1 cellular context compared by ENCODE assay signal in genomic region chr6:157539900-157540752, GRCh38.
TF ChIP-seq lines count a peak whose summit lies in the region.

No MANE protein-coding gene starts in this region.

TF ChIP-seq in HepG2, 621 proteins besides CTCF, POLR2A, EP300 and RAD21 (continued from another document and continues in another):
- TF ChIP-seq SPEN (CRISPR knock-in tag; IDR thresholded peaks at IDR 0.05; ENCODE audit: low read depth) (peak; percentile 86; the same call in 1 of the 2 replicates), ZSCAN9 (CRISPR knock-in tag; IDR thresholded peaks at IDR 0.05; ENCODE audit: borderline replicate concordance) (no peak), FOXJ3 (CRISPR knock-in tag; IDR thresholded peaks at IDR 0.05; ENCODE audit: borderline replicate concordance) (peak; percentile 72; the same call in 1 of the 2 replicates), ZNF878 (CRISPR knock-in tag; IDR thresholded peaks at IDR 0.05) (peak; percentile 97), SNAI1 (CRISPR knock-in tag; IDR thresholded peaks at IDR 0.05; ENCODE audit: borderline replicate concordance) (no peak), ZHX1 (CRISPR knock-in tag; IDR thresholded peaks at IDR 0.05; ENCODE audit: low read depth) (no peak; the same call in 1 of the 2 replicates), ZNF784 (CRISPR knock-in tag; IDR thresholded peaks at IDR 0.05; ENCODE audit: borderline replicate concordance) (no peak), NR0B2 (CRISPR knock-in tag; IDR thresholded peaks at IDR 0.05) (no peak), DRAP1 (CRISPR knock-in tag; IDR thresholded peaks at IDR 0.05) (peak; percentile 92), ZNF749 (CRISPR knock-in tag; IDR thresholded peaks at IDR 0.05; ENCODE audit: borderline replicate concordance) (no peak), RXRA (CRISPR knock-in tag; IDR thresholded peaks at IDR 0.05) (peak; percentile 82), ARNT2 (CRISPR knock-in tag; IDR thresholded peaks at IDR 0.05; ENCODE audit: low read depth) (peak; percentile 83), ZNF230 (CRISPR knock-in tag; IDR thresholded peaks at IDR 0.05) (no peak), RBAK (CRISPR knock-in tag; IDR thresholded peaks at IDR 0.05) (peak; percentile 83), ZSCAN22 (CRISPR knock-in tag; IDR thresholded peaks at IDR 0.05) (no peak), SKIL (CRISPR knock-in tag; IDR thresholded peaks at IDR 0.05; ENCODE audit: borderline replicate concordance) (peak; percentile 84), XRCC5 (optimal IDR thresholded peaks at IDR 0.05; ENCODE audit: low read length) (peak; percentile 89), ZEB1 (IDR thresholded peaks at IDR 0.05; ENCODE audit: insufficient replicate concordance, low read depth) (no peak), ZNF101 (CRISPR knock-in tag; IDR thresholded peaks at IDR 0.05; ENCODE audit: borderline replicate concordance, low read depth) (no peak), ZNF367 (CRISPR knock-in tag; IDR thresholded peaks at IDR 0.05; ENCODE audit: borderline replicate concordance) (no peak), ZNF580 (CRISPR knock-in tag; IDR thresholded peaks at IDR 0.05; ENCODE audit: borderline replicate concordance, low read depth) (no peak; the same call in 1 of the 2 replicates), HNF4A (CRISPR knock-in tag; IDR thresholded peaks at IDR 0.05) (peak; percentile 100), ZBTB7B (CRISPR knock-in tag; IDR thresholded peaks at IDR 0.05) (0 out of 2 replicates have a peak, but pooled peaks have one; percentile 84), MLLT10 (CRISPR knock-in tag; IDR thresholded peaks at IDR 0.05) (no peak), HOMEZ (CRISPR knock-in tag; IDR thresholded peaks at IDR 0.05; ENCODE audit: low read depth) (peak; percentile 95), FOXC1 (CRISPR knock-in tag; IDR thresholded peaks at IDR 0.05; ENCODE audit: borderline replicate concordance) (peak; percentile 88), HNRNPUL1 (IDR thresholded peaks at IDR 0.05; ENCODE audit: low read depth, low read length) (no peak), ZBTB20 (CRISPR knock-in tag; IDR thresholded peaks at IDR 0.05; ENCODE audit: borderline replicate concordance, low read depth) (peak; percentile 97), KLF9 (CRISPR knock-in tag; IDR thresholded peaks at IDR 0.05; ENCODE audit: low read depth) (no peak), ZNF614 (CRISPR knock-in tag; IDR thresholded peaks at IDR 0.05; ENCODE audit: borderline replicate concordance) (peak; percentile 97), ZBTB40 (IDR thresholded peaks at IDR 0.05) (no peak), ZBTB40 (CRISPR knock-in tag; IDR thresholded peaks at IDR 0.05) (peak; percentile 75; the same call in 1 of the 2 replicates), JDP2 (CRISPR knock-in tag; IDR thresholded peaks at IDR 0.05; ENCODE audit: borderline replicate concordance) (no peak), ZNF678 (CRISPR knock-in tag; IDR thresholded peaks at IDR 0.05) (no peak), REST (IDR thresholded peaks at IDR 0.05; ENCODE audit: borderline replicate concordance in 1 of 2, low read depth in 1 of 2, low read length in 2 of 2) (0 out of 4 replicates have a peak, but pooled peaks of 1 of the 2 experiments have one; percentile 43), ZSCAN21 (CRISPR knock-in tag; IDR thresholded peaks at IDR 0.05; ENCODE audit: borderline replicate concordance) (peak; percentile 41; the same call in 1 of the 2 replicates), ZNF563 (CRISPR knock-in tag; IDR thresholded peaks at IDR 0.05) (peak; percentile 89; the same call in 1 of the 2 replicates), NR3C1 (CRISPR knock-in tag; IDR thresholded peaks at IDR 0.05) (no peak)
